ENCODE assay signal across 1 cellular context in the genomic region with DNA sequence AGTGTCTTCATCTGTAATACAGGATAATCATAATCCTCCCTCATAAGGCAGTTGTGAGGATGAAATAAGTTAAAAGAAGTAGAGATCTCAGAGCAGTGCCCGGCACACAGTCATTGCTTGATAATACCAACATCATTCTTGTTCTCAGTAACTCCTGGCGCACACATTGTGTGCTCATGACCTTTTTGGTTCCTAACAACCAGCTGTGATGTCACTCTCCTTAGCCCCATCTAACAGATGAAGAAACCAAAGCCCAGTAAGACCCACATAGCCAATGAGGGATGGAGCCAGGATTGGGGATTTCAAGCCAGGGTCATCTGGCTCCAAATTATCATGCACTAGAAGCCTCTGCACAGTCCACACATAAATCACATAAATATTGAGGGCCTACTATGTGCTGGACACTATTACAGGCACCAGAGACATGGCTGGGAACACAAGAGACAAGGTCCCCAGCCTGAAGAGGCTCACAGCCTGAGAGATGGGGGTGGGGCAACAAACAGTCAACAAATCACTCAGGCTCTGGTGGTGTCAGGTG.
TF ChIP-seq lines count a peak whose summit lies in the region.

No MANE protein-coding gene starts in this region.

TF ChIP-seq in SK-N-SH, 30 proteins besides CTCF, POLR2A, EP300 and RAD21:
- TF ChIP-seq MXI1 (IDR thresholded peaks at IDR 0.05; ENCODE audit: low read depth, low read length): no peak
- no peak for TF ChIP-seq ELF1 (IDR thresholded peaks at IDR 0.05)
- no peak for TF ChIP-seq YY1 (IDR thresholded peaks at IDR 0.05; ENCODE audit: low read depth)
- no peak for TF ChIP-seq IRF3 (IDR thresholded peaks at IDR 0.05; ENCODE audit: low read depth, low read length)
- TF ChIP-seq FOXM1 (IDR thresholded peaks at IDR 0.05; ENCODE audit: low read depth): no peak
- no peak for TF ChIP-seq RXRA (IDR thresholded peaks at IDR 0.05; ENCODE audit: borderline replicate concordance, low read depth)
- TF ChIP-seq MEF2A (IDR thresholded peaks at IDR 0.05; ENCODE audit: borderline replicate concordance, low read depth): no peak
- TF ChIP-seq REST (IDR thresholded peaks at IDR 0.05; ENCODE audit: low read depth, low read length): no peak
- TF ChIP-seq TAF1 (IDR thresholded peaks at IDR 0.05; ENCODE audit: borderline replicate concordance, low read depth, low read length): no peak
- TF ChIP-seq TEAD4 (IDR thresholded peaks at IDR 0.05; ENCODE audit: borderline replicate concordance, insufficient read depth): no peak
- TF ChIP-seq NRF1 (IDR thresholded peaks at IDR 0.05; ENCODE audit: low read depth, low read length): no peak
- TF ChIP-seq GABPA (IDR thresholded peaks at IDR 0.05; ENCODE audit: low read depth): no peak
- TF ChIP-seq SIN3A (IDR thresholded peaks at IDR 0.05; ENCODE audit: borderline replicate concordance, low read depth, low read length): no peak
- TF ChIP-seq USF1 (IDR thresholded peaks at IDR 0.05; ENCODE audit: borderline replicate concordance, low read depth): no peak
- TF ChIP-seq, protein P1, sequence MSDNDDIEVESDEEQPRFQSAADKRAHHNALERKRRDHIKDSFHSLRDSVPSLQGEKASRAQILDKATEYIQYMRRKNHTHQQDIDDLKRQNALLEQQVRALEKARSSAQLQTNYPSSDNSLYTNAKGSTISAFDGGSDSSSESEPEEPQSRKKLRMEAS (IDR thresholded peaks at IDR 0.05; ENCODE audit: low read depth): no peak
- no peak for TF ChIP-seq POLR2AphosphoS5 (IDR thresholded peaks at IDR 0.05; ENCODE audit: low read depth, low read length)
- no peak for TF ChIP-seq SMC3 (IDR thresholded peaks at IDR 0.05; ENCODE audit: low read depth, low read length)
- no peak for TF ChIP-seq FOXJ3 (CRISPR knock-in tag; IDR thresholded peaks at IDR 0.05)
